ENCODE assay signal across 11 cellular contexts in genomic region chr2:19574788-19575260, GRCh38.
DNase-seq lines count a peak whose midpoint lies in the region; ATAC-seq, FAIRE-seq and TF ChIP-seq lines count a peak whose summit lies in the region.
"Had no signal": no experiment of that assay in that cellular context is flagged by ENCODE, and none has a peak within 500 bp of the region (broad histone marks: within the 10 kb centered on the region; RNA-seq: fewer than 3 reads in every experiment).

No MANE protein-coding gene starts in this region.

- intact Hi-C loops in Right ventricle myocardium superior (cut with DNase I) (no loop called here), sigmoid colon (cut with DNase I) (no loop called here)

- TF ChIP-seq EP300 in sigmoid colon (IDR thresholded peaks at IDR 0.05), result no peak

- ATAC-seq in RWPE2 (ENCODE audit: low read depth) (no peak), Right ventricle myocardium superior (ENCODE audit: poor library complexity) (peak; percentile 64), HG02973 (IDR thresholded peaks at IDR 0.05; ENCODE audit: unreplicated experiment) (no peak), HG02571 (IDR thresholded peaks at IDR 0.05; ENCODE audit: unreplicated experiment) (no peak)

- no peaks in the 10 kb centered on the region for H3K27me3 ChIP-seq in RWPE2 (ENCODE audit: insufficient read depth, poor library complexity, severe bottlenecking)
- H3K27me3 ChIP-seq in sigmoid colon, result no peaks in the 10 kb centered on the region

- H3K36me3 ChIP-seq in RWPE2 (ENCODE audit: low read depth), result no peaks in the 10 kb centered on the region
- no peaks in the 10 kb centered on the region for H3K36me3 ChIP-seq in sigmoid colon
- H3K36me3 ChIP-seq: spleen had no signal

- no peak overlapping the region for H3K4me3 ChIP-seq in RWPE2 (ENCODE audit: severe bottlenecking)
- H3K4me3 ChIP-seq in sigmoid colon, result no peak overlapping the region
- H3K4me3 ChIP-seq: spleen had no signal

- DNase-seq in H54 (ENCODE audit: insufficient read length, low spot score) (peak; percentile 4), RWPE2 (ENCODE audit: low spot score) (no peak), Right ventricle myocardium superior (peak; percentile 66), sigmoid colon (peak; percentile 84), amygdala (lab: John Stamatoyannopoulos, UW) (no peak), DMS53 (lab: John Stamatoyannopoulos, UW) (no peak)
- DNase-seq: activated CD4-positive, alpha-beta T cell treated with anti-CD3 and anti-CD28 coated beads, Interleukin-2, amount 50 U/mL, for 1 hour; GDM1; spleen had no signal

- no peak for FAIRE-seq in H54 (lab: Jason Lieb, UNC)

- H3K4me1 ChIP-seq in RWPE2 (ENCODE audit: insufficient read depth, poor library complexity, severe bottlenecking), result peaks cover 43% of the 10 kb centered on the region
- H3K4me1 ChIP-seq in sigmoid colon, result peaks cover 0 to 14% (median 7%) of the 10 kb centered on the region in 4 donors

- TF ChIP-seq CTCF in RWPE2 (IDR thresholded peaks at IDR 0.05; ENCODE audit: poor library complexity, severe bottlenecking) (no peak), sigmoid colon (IDR thresholded peaks at IDR 0.05) (no peak)

- 9 to 34% methylated on average over 5 of the region's 5 CpGs for WGBS in sigmoid colon, 2 donors

- TF ChIP-seq POLR2A in H54 (IDR thresholded peaks at IDR 0.05; ENCODE audit: low read depth, low read length), result no peak
- TF ChIP-seq POLR2A in sigmoid colon (IDR thresholded peaks at IDR 0.05), result no peak

- H3K27ac ChIP-seq in RWPE2 (ENCODE audit: poor library complexity, severe bottlenecking) (peak overlapping the region; percentile 71), sigmoid colon (no peak overlapping the region)

- H3K9me3 ChIP-seq in RWPE2 (ENCODE audit: severe bottlenecking) (no peaks in the 10 kb centered on the region), sigmoid colon (no peaks in the 10 kb centered on the region)
- H3K9me3 ChIP-seq: spleen had no signal

Comparison
In these comparisons a context has a peak if more than half of its experiments do, and no peak if none do; other contexts are left out.
1. DNase-seq: peak in H54 (single experiment), Right ventricle myocardium superior (single experiment) and sigmoid colon (single experiment); none in RWPE2 (single experiment), amygdala (0 of 56) and DMS53 (single experiment).